In genomic region chr17:80859004-80859941, GRCh38 we compare ENCODE assay signal across 8 cellular contexts.
DNase-seq lines count a peak whose midpoint lies in the region; ATAC-seq and TF ChIP-seq lines count a peak whose summit lies in the region.

No MANE protein-coding gene starts in this region.

- H3K27ac ChIP-seq in ACC112 (ENCODE audit: low read depth, low read length) (peak overlapping the region; percentile 97), temporal lobe (ENCODE audit: low read depth, low read length) (peak overlapping the region; percentile 72)

- no peaks in the 10 kb centered on the region for H3K79me2 ChIP-seq in ACC112 (ENCODE audit: control insufficient read depth, insufficient read depth, low read length, unreplicated experiment)

- no peak for TF ChIP-seq EP300 in Ishikawa (IDR thresholded peaks at IDR 0.05; ENCODE audit: borderline replicate concordance)

- TF ChIP-seq RAD21 in Ishikawa (IDR thresholded peaks at IDR 0.05; ENCODE audit: low read depth), result no peak

- peak; percentile 31 for TF ChIP-seq CTCF in astrocyte of the cerebellum (IDR thresholded peaks at IDR 0.05; ENCODE audit: low read depth, low read length, missing control alignments)

- H3K27me3 ChIP-seq in ACC112 (ENCODE audit: insufficient read depth, low read length), result no peaks in the 10 kb centered on the region

- DNase-seq in astrocyte of the cerebellum (ENCODE audit: low read depth) (peak; percentile 53), inferior parietal cortex (ENCODE audit: extremely low spot score) (peak; percentile 47), NCI-H187 (lab: John Stamatoyannopoulos, UW) (no peak)

- no peaks in the 10 kb centered on the region for H3K36me3 ChIP-seq in ACC112 (ENCODE audit: insufficient read depth, low read length)

- H3K4me3 ChIP-seq in ACC112 (ENCODE audit: low read depth, low read length), result peak overlapping the region; percentile 19; the same call in 1 of the 2 replicates
- H3K4me3 ChIP-seq in astrocyte of the cerebellum (ENCODE audit: low read depth, low read length), result no peak overlapping the region

- ATAC-seq in HG02884 (IDR thresholded peaks at IDR 0.05; ENCODE audit: unreplicated experiment) (no peak), HG03097 (IDR thresholded peaks at IDR 0.05; ENCODE audit: low FRiP score, unreplicated experiment) (no peak)

- peaks cover 40% of the 10 kb centered on the region for H3K4me1 ChIP-seq in ACC112 (ENCODE audit: control insufficient read depth, insufficient read depth, low read length, unreplicated experiment)

- no peak overlapping the region for H2AFZ ChIP-seq in ACC112 (ENCODE audit: low read length, unreplicated experiment)

- in situ Hi-C loops in astrocyte of the cerebellum (cut with HindIII; ENCODE audit: low sequenced_read_pairs), result no loop called here

TF ChIP-seq in Ishikawa, 13 proteins besides CTCF, POLR2A, EP300 and RAD21:
- TF ChIP-seq MAX (IDR thresholded peaks at IDR 0.05), result 0 out of 2 replicates have a peak, but pooled peaks have one; percentile 60
- TF ChIP-seq NFIC (IDR thresholded peaks at IDR 0.05), result peak; percentile 92
- no peak for TF ChIP-seq EGR1 (IDR thresholded peaks at IDR 0.05)
- TF ChIP-seq TCF12 (IDR thresholded peaks at IDR 0.05; ENCODE audit: low read depth), result no peak
- TF ChIP-seq REST (IDR thresholded peaks at IDR 0.05; ENCODE audit: low read depth), result no peak
- TF ChIP-seq ZBTB7A (IDR thresholded peaks at IDR 0.05; ENCODE audit: low read depth), result no peak
- 0 out of 2 replicates have a peak, but pooled peaks have one; percentile 9 for TF ChIP-seq USF1 (IDR thresholded peaks at IDR 0.05)
- TF ChIP-seq CEBPB (IDR thresholded peaks at IDR 0.05), result no peak
- TF ChIP-seq TAF1 (IDR thresholded peaks at IDR 0.05; ENCODE audit: low read depth), result no peak
- no peak for TF ChIP-seq TEAD4 (IDR thresholded peaks at IDR 0.05)
- no peak for TF ChIP-seq YY1 (IDR thresholded peaks at IDR 0.05; ENCODE audit: low read depth)
- TF ChIP-seq CREB1 (IDR thresholded peaks at IDR 0.05; ENCODE audit: low read depth), result no peak
- TF ChIP-seq FOXM1 (IDR thresholded peaks at IDR 0.05; ENCODE audit: borderline replicate concordance, low read depth), result no peak

Comparison
In these comparisons a context has a peak if more than half of its experiments do, and no peak if none do; other contexts are left out.
1. DNase-seq: peak in astrocyte of the cerebellum (single experiment) and inferior parietal cortex (single experiment); none in NCI-H187 (0 of 2).